14 cellular contexts compared by ENCODE assay signal in genomic region chr20:24620937-24621519, GRCh38.
DNase-seq lines count a peak whose midpoint lies in the region; ATAC-seq and TF ChIP-seq lines count a peak whose summit lies in the region.
"Had no signal": no experiment of that assay in that cellular context is flagged by ENCODE, and none has a peak within 500 bp of the region (broad histone marks: within the 10 kb centered on the region; RNA-seq: fewer than 3 reads in every experiment).

No MANE protein-coding gene starts in this region.

- H3K4me2 ChIP-seq in BLaER1: peak overlapping the region; percentile 65; the same call in 1 of the 2 replicates

- TF ChIP-seq RAD21 in liver (IDR thresholded peaks at IDR 0.05): no peak

- H3K4me1 ChIP-seq in BLaER1: peaks cover 49% of the 10 kb centered on the region
- peaks cover 0 to 4% (median 0%) of the 10 kb centered on the region in 4 donors for H3K4me1 ChIP-seq in liver (ENCODE audit: control insufficient read depth in 4 of 4, insufficient read depth in 4 of 4, low read length in 3 of 4)
- H3K4me1 ChIP-seq: HAP-1 had no signal

- no peaks in the 10 kb centered on the region for H3K27me3 ChIP-seq in BLaER1
- H3K27me3 ChIP-seq in liver (ENCODE audit: control insufficient read depth in 4 of 4, insufficient read depth in 4 of 4, low read length in 3 of 4): peaks cover 0 to 4% (median 1%) of the 10 kb centered on the region in 4 donors

- H3K9me3 ChIP-seq in BLaER1: no peaks in the 10 kb centered on the region
- no peaks in the 10 kb centered on the region for H3K9me3 ChIP-seq in liver (ENCODE audit: control insufficient read depth in 4 of 4, low read length in 3 of 4)
- H3K9me3 ChIP-seq: HAP-1 had no signal

- no peak for ATAC-seq in HG03457 (IDR thresholded peaks at IDR 0.05; ENCODE audit: unreplicated experiment)
- ATAC-seq: K562 had no signal

- no peak overlapping the region for H3K4me3 ChIP-seq in BLaER1
- H3K4me3 ChIP-seq in liver (ENCODE audit: low read depth in 1 of 3, low read length in 3 of 3): no peak overlapping the region
- H3K4me3 ChIP-seq: BLaER1 treated with 17β-estradiol and CSF1 and Interleukin-3, amounts not matched to agents 10 nM and 100 nM; HAP-1; K562 had no signal

- TF ChIP-seq POLR2A in erythroblast (IDR thresholded peaks at IDR 0.05; ENCODE audit: low read length): no peak

- DNase-seq in DMS79 treated with DMSO at 0.1 percent for 48 hours (lab: John Stamatoyannopoulos, UW) (peak; percentile 38), NCI-H345 treated with DMSO at 0.1 percent for 48 hours (lab: John Stamatoyannopoulos, UW; ENCODE audit: unreplicated experiment) (peak; percentile 57), erythroblast (lab: John Stamatoyannopoulos, UW) (no peak)
- no peak for DNase-seq in activated CD4-positive, alpha-beta T cell treated with anti-CD3 and anti-CD28 coated beads, Interleukin-2, amount 50 U/mL, for 4 hours
- DNase-seq: Calu3; CD4-positive, CD25-positive, alpha-beta regulatory T cell; DMS 273 treated with DMSO at 0.1 percent for 48 hours; GF-D8 had no signal

- TF ChIP-seq CTCF in liver (IDR thresholded peaks at IDR 0.05; ENCODE audit: low read depth, low read length, missing input control): no peak

- H4K20me1 ChIP-seq in BLaER1: no peaks in the 10 kb centered on the region
- H4K20me1 ChIP-seq: BLaER1 treated with 17β-estradiol and CSF1 and Interleukin-3, amounts not matched to agents 10 nM and 100 nM had no signal

- WGBS in liver: 41% methylated on average over 1 of the region's 1 CpG

- H3K36me3 ChIP-seq in BLaER1 (no peaks in the 10 kb centered on the region), liver (ENCODE audit: control insufficient read depth in 4 of 4, insufficient read depth in 3 of 4, low read depth in 1 of 4, low read length in 3 of 4) (no peaks in the 10 kb centered on the region)
- H3K36me3 ChIP-seq: BLaER1 treated with 17β-estradiol and CSF1 and Interleukin-3, amounts not matched to agents 10 nM and 100 nM; HAP-1 had no signal

- H3K9ac ChIP-seq in BLaER1 (no peak overlapping the region), liver (ENCODE audit: low read depth in 1 of 2, low read length in 2 of 2) (no peak overlapping the region)
- H3K9ac ChIP-seq: BLaER1 treated with 17β-estradiol and CSF1 and Interleukin-3, amounts not matched to agents 10 nM and 100 nM had no signal

- no peak overlapping the region for H3K27ac ChIP-seq in BLaER1
- H3K27ac ChIP-seq in liver (ENCODE audit: low read depth in 1 of 2, low read length in 2 of 2): no peak overlapping the region
- H3K27ac ChIP-seq: BLaER1 treated with 17β-estradiol and CSF1 and Interleukin-3, amounts not matched to agents 10 nM and 100 nM had no signal

TF ChIP-seq in liver, 16 proteins besides CTCF, POLR2A, EP300 and RAD21:
- TF ChIP-seq SP1 (IDR thresholded peaks at IDR 0.05) (no peak), HNF4A (conservative IDR thresholded peaks at IDR 0.05) (peak in 1 of 2 donors; percentile 6), FOXA1 (IDR thresholded peaks at IDR 0.05) (peak; percentile 32), MAX (IDR thresholded peaks at IDR 0.05) (peak; percentile 13), RXRA (IDR thresholded peaks at IDR 0.05) (peak in 1 of 2 donors; percentile 54), GABPA (IDR thresholded peaks at IDR 0.05 in 1 of 2, conservative IDR thresholded peaks at IDR 0.05 in 1 of 2) (no peak), EGR1 (IDR thresholded peaks at IDR 0.05; ENCODE audit: low read depth in 2 of 2) (no peak), FOXA2 (IDR thresholded peaks at IDR 0.05) (peak; percentile 85), HNF4G (IDR thresholded peaks at IDR 0.05) (no peak)

Comparison
In these comparisons a context has a peak if more than half of its experiments do, and no peak if none do; other contexts are left out.
1. DNase-seq: peak in DMS79 treated with DMSO at 0.1 percent for 48 hours (single experiment) and NCI-H345 treated with DMSO at 0.1 percent for 48 hours (single experiment); none in activated CD4-positive, alpha-beta T cell treated with anti-CD3 and anti-CD28 coated beads, Interleukin-2, amount 50 U/mL, for 4 hours (0 of 2) and erythroblast (0 of 2).